In genomic region chr1:213123532-213123931, GRCh38 we compare ENCODE assay signal across 14 cellular contexts.
A peak's percentile ranks its signal among the peaks of the same experiment; 100 is the strongest.
DNase-seq lines count a peak whose midpoint lies in the region; ATAC-seq, FAIRE-seq and TF ChIP-seq lines count a peak whose summit lies in the region.
"Had no signal": no experiment of that assay in that cellular context is flagged by ENCODE, and none has a peak within 500 bp of the region (broad histone marks: within the 10 kb centered on the region; RNA-seq: fewer than 3 reads in every experiment).

No MANE protein-coding gene starts in this region.

- no peak for TF ChIP-seq EP300 in A549 (IDR thresholded peaks at IDR 0.05)
- no peak for TF ChIP-seq EP300 in K562 (IDR thresholded peaks at IDR 0.05; ENCODE audit: low read length)

- H3K56ac ChIP-seq in mesendoderm (ENCODE audit: low read length): no peak overlapping the region

- DNase-seq in A549 (ENCODE audit: low read depth in 1 of 2, low spot score in 1 of 2) (peak in 1 of 2 experiments; percentile 34), HT1080 (ENCODE audit: low read depth) (peak; percentile 71), K562 (ENCODE audit: extremely low read depth in 1 of 4, low spot score in 3 of 4) (peak in 1 of 4 experiments; percentile 31), left lobe of liver (ENCODE audit: low spot score) (no peak), activated T-cell treated with anti-CD3 and anti-CD28 coated beads for 4 hours (no peak), occipital lobe (lab: John Stamatoyannopoulos, UW) (no peak), mesendoderm (no peak)
- no peak for DNase-seq in naive thymus-derived CD4-positive, alpha-beta T cell
- DNase-seq: activated CD4-positive, alpha-beta T cell treated with anti-CD3 and anti-CD28 coated beads, Interleukin-2, amount 50 U/mL, for 48 hours; nephron progenitor cell; stimulated activated CD4-positive, alpha-beta T cell treated with anti-CD3 and anti-CD28 coated beads, Interleukin-2, amount 100 ng/mL, for 24 hours; stimulated activated naive CD8-positive, alpha-beta T cell treated with anti-CD3 and anti-CD28 coated beads, Interleukin-15, Interleukin-2, amounts not matched to agents 100 U/mL and 50 U/mL, for 24 hours had no signal

- H3K9me1 ChIP-seq in K562 (ENCODE audit: control insufficient read depth, insufficient read depth, low read length): no peaks in the 10 kb centered on the region

- H2AFZ ChIP-seq in K562 (ENCODE audit: low read depth, low read length): no peak overlapping the region

- peaks cover 0 to 9% (median 0%) of the 10 kb centered on the region in 5 donors for H3K36me3 Mint-ChIP-seq in naive thymus-derived CD4-positive, alpha-beta T cell

- H4K20me1 ChIP-seq in K562 (replicated peaks; ENCODE audit: control insufficient read depth, insufficient read depth, low read length): no peaks in the 10 kb centered on the region

- H3K4me1 ChIP-seq in A549 (peaks cover 34% of the 10 kb centered on the region), K562 (replicated peaks in 1 of 2; ENCODE audit: control insufficient read depth in 2 of 2, insufficient read depth in 2 of 2, low read length in 2 of 2) (peaks cover 0 to 31% of the 10 kb centered on the region in 2 experiments; a peak in 4 of 5 replicates), mesendoderm (ENCODE audit: control insufficient read depth, low read depth, low read length) (no peaks in the 10 kb centered on the region)
- H3K4me1 ChIP-seq in naive thymus-derived CD4-positive, alpha-beta T cell (ENCODE audit: control insufficient read depth in 2 of 2, insufficient read depth in 2 of 2, low read length in 2 of 2): no peaks in the 10 kb centered on the region

- H3K27me3 ChIP-seq in K562 (ENCODE audit: control insufficient read depth in 2 of 2, insufficient read depth in 2 of 2, low read length in 2 of 2): no peaks in the 10 kb centered on the region
- no peaks in the 10 kb centered on the region for H3K27me3 ChIP-seq in naive thymus-derived CD4-positive, alpha-beta T cell (ENCODE audit: control insufficient read depth in 2 of 2, insufficient read depth in 2 of 2, low read length in 2 of 2)
- no peaks in the 10 kb centered on the region for H3K27me3 ChIP-seq in mesendoderm (ENCODE audit: insufficient read depth, low read length, poor library complexity)

- ATAC-seq in A549 (peak; percentile 66 to 80; a peak in 4 of 6 replicates), K562 (peak; percentile 30; the same call in 2 of the 3 replicates), left lobe of liver (peak; percentile 36)
- ATAC-seq in naive thymus-derived CD4-positive, alpha-beta T cell: no peak
- ATAC-seq: stimulated activated naive CD8-positive, alpha-beta T cell treated with anti-CD3 and anti-CD28 coated beads, Interleukin-15, Interleukin-2, amounts not matched to agents 100 U/mL and 50 U/mL, for 24 hours had no signal

- H3K4me1 Mint-ChIP-seq in naive thymus-derived CD4-positive, alpha-beta T cell: peaks cover 0 to 8% (median 2%) of the 10 kb centered on the region in 7 donors
- H3K4me1 Mint-ChIP-seq: nephron progenitor cell had no signal

- no peaks in the 10 kb centered on the region for H3K79me1 ChIP-seq in mesendoderm (ENCODE audit: low read length)

- H3K4me3 Mint-ChIP-seq in naive thymus-derived CD4-positive, alpha-beta T cell: no peak overlapping the region
- H3K4me3 Mint-ChIP-seq: nephron progenitor cell had no signal

- in situ Hi-C loops in K562 (cut with MboI): no loop called here

- H2BK120ac ChIP-seq in mesendoderm (ENCODE audit: low read depth, low read length): no peak overlapping the region

- intact Hi-C loops in K562 (cut with micrococcal nuclease): loop anchor here (5.0 kb wide), 3 partner anchors 119 to 999 kb away; no protein-coding TSS in a partner anchor
- intact Hi-C loops in naive thymus-derived CD4-positive, alpha-beta T cell (cut with micrococcal nuclease): loop anchor here (2.0 to 5.0 kb wide), 4 partner anchors 119 to 1205 kb away; no protein-coding TSS in a partner anchor

- no peak overlapping the region for H2BK5ac ChIP-seq in mesendoderm (ENCODE audit: low read length)

- 75% methylated on average over 2 of the region's 2 CpGs for WGBS in A549 (ENCODE audit: missing lambda C conversion rate)
- 50% methylated on average over 2 of the region's 2 CpGs for WGBS in K562 (ENCODE audit: insufficient coverage, low coverage, missing lambda C conversion rate)
- no CpG with 5 or more reads among the region's 2 CpGs for WGBS in mesendoderm (ENCODE audit: extremely low coverage, insufficient coverage, low lambda C conversion rate)

- no peak overlapping the region for H3K4me3 ChIP-seq in A549
- H3K4me3 ChIP-seq in K562: no peak overlapping the region
- H3K4me3 ChIP-seq in naive thymus-derived CD4-positive, alpha-beta T cell (ENCODE audit: low read length): no peak overlapping the region
- H3K4me3 ChIP-seq in mesendoderm (ENCODE audit: low read length): no peak overlapping the region

- H3K4me2 ChIP-seq in A549 (peak overlapping the region; percentile 51), K562 (ENCODE audit: insufficient read depth, low read length) (no peak overlapping the region), mesendoderm (ENCODE audit: low read length) (no peak overlapping the region)

- H3K36me3 ChIP-seq in K562 (ENCODE audit: control insufficient read depth, insufficient read depth, low read length) (peaks cover 11% of the 10 kb centered on the region), mesendoderm (ENCODE audit: control insufficient read depth, insufficient read depth, low read length) (no peaks in the 10 kb centered on the region)
- no peaks in the 10 kb centered on the region for H3K36me3 ChIP-seq in naive thymus-derived CD4-positive, alpha-beta T cell (ENCODE audit: control insufficient read depth in 2 of 3, insufficient read depth in 3 of 3, low read length in 3 of 3)

- CTCF ChIA-PET in A549 (lab: Yijun Ruan, JAX) (interaction anchor here (0.7 to 1.7 kb wide), 6 partner anchors 13 to 1002 kb away, joined by 3 to 6 read pairs (median 4); no protein-coding TSS in a partner anchor), K562 (lab: Yijun Ruan, JAX; ENCODE audit: low intra/inter-chr PET ratio) (no interaction called here)
- CTCF ChIA-PET in naive thymus-derived CD4-positive, alpha-beta T cell (lab: Charles Lee): interaction anchor here (0.9 to 1.3 kb wide), 2 partner anchors 18 to 120 kb away, joined by 3 read pairs; no protein-coding TSS in a partner anchor

- TF ChIP-seq CTCF in A549 (IDR thresholded peaks at IDR 0.05) (no peak), K562 (IDR thresholded peaks at IDR 0.05 in 2 of 3, conservative IDR thresholded peaks at IDR 0.05 in 1 of 3; ENCODE audit: insufficient read depth in 2 of 3, low read depth in 1 of 3, low read length in 3 of 3) (no peak)

- H3K27ac ChIP-seq in A549 (peak overlapping the region in 1 of 2 experiments; percentile 35; a peak in 2 of 6 replicates), K562 (ENCODE audit: extremely low read depth, low read depth, low read length) (peak overlapping the region; percentile 78), mesendoderm (ENCODE audit: low read depth, low read length) (no peak overlapping the region)
- no peak overlapping the region for H3K27ac ChIP-seq in naive thymus-derived CD4-positive, alpha-beta T cell (ENCODE audit: low read depth, low read length)
- H3K27ac ChIP-seq: HL-60 had no signal

- H3K79me2 ChIP-seq in K562 (ENCODE audit: control insufficient read depth, insufficient read depth, low read length) (peaks cover 35% of the 10 kb centered on the region), mesendoderm (ENCODE audit: control insufficient read depth, insufficient read depth, low read length) (no peaks in the 10 kb centered on the region)

- H3K9me3 ChIP-seq in A549 (no peaks in the 10 kb centered on the region), K562 (replicated peaks; ENCODE audit: control insufficient read depth, insufficient read depth, low read depth, low read length) (no peaks in the 10 kb centered on the region; the same call in 1 of the 2 replicates)
- no peaks in the 10 kb centered on the region for H3K9me3 ChIP-seq in naive thymus-derived CD4-positive, alpha-beta T cell (ENCODE audit: control insufficient read depth in 2 of 3, low read length in 3 of 3)

- H3K27ac Mint-ChIP-seq in naive thymus-derived CD4-positive, alpha-beta T cell: no peak overlapping the region
- H3K27ac Mint-ChIP-seq: nephron progenitor cell had no signal

- H3K9me3 Mint-ChIP-seq in naive thymus-derived CD4-positive, alpha-beta T cell: no peaks in the 10 kb centered on the region

- TF ChIP-seq POLR2A in A549 (IDR thresholded peaks at IDR 0.05; ENCODE audit: low read length) (no peak), K562 (conservative IDR thresholded peaks at IDR 0.05) (no peak)

- no peak overlapping the region for H2BK15ac ChIP-seq in mesendoderm (replicated peaks; ENCODE audit: low read depth)

- no peaks in the 10 kb centered on the region for H3K27me3 Mint-ChIP-seq in naive thymus-derived CD4-positive, alpha-beta T cell

- no peak overlapping the region for H3K23ac ChIP-seq in mesendoderm (ENCODE audit: low read length)

- POLR2A ChIA-PET in A549 (lab: Yijun Ruan, JAX) (no interaction called here), K562 (lab: Yijun Ruan, JAX) (interaction anchor here (1.2 kb wide), 1 partner anchor 524 kb away, joined by 3 read pairs; no protein-coding TSS in a partner anchor)
- POLR2A ChIA-PET in naive thymus-derived CD4-positive, alpha-beta T cell (lab: Charles Lee): no interaction called here

- peak overlapping the region in 1 of 2 experiments; percentile 32; a peak in 1 of 4 replicates for H3K9ac ChIP-seq in K562 (ENCODE audit: insufficient read depth in 1 of 2, low read depth in 2 of 2, low read length in 2 of 2)
- H3K9ac ChIP-seq in mesendoderm (ENCODE audit: low read length): no peak overlapping the region

- no TSS peak for BruUV-seq in K562 (replicated peaks; lab: Mats Ljungman, UMichigan)

- no peak for FAIRE-seq in A549 (lab: Jason Lieb, UNC)
- no peak for FAIRE-seq in K562 (lab: Jason Lieb, UNC)
- FAIRE-seq: GM18507 had no signal

- no peak for TF ChIP-seq RAD21 in A549 (conservative IDR thresholded peaks at IDR 0.05 in 1 of 2, IDR thresholded peaks at IDR 0.05 in 1 of 2)
- TF ChIP-seq RAD21 in K562 (CRISPR knock-in tag; conservative IDR thresholded peaks at IDR 0.05 in 1 of 2, IDR thresholded peaks at IDR 0.05 in 1 of 2): no peak

- H3K18ac ChIP-seq in mesendoderm (ENCODE audit: low read length): no peak overlapping the region

- H4K8ac ChIP-seq in mesendoderm (ENCODE audit: low read depth, low read length): no peak overlapping the region

- H3K4ac ChIP-seq in mesendoderm (ENCODE audit: low read depth, low read length): no peak overlapping the region

- no peak overlapping the region for H2AK5ac ChIP-seq in mesendoderm (ENCODE audit: low read length)

- no peak overlapping the region for H4K5ac ChIP-seq in mesendoderm (ENCODE audit: low read length)

TF ChIP-seq in A549, 52 proteins besides CTCF, POLR2A, EP300 and RAD21 (continues in another document):
- TF ChIP-seq FOSL2 (IDR thresholded peaks at IDR 0.05) (no peak), FOSL2 (CRISPR knock-in tag; IDR thresholded peaks at IDR 0.05) (peak; percentile 53), MAFK (IDR thresholded peaks at IDR 0.05; ENCODE audit: partially characterized antibody) (peak; percentile 87), JUNB (IDR thresholded peaks at IDR 0.05) (0 out of 2 replicates have a peak, but pooled peaks have one; percentile 23)

TF ChIP-seq in K562, 482 proteins besides CTCF, POLR2A, EP300 and RAD21 (continues in another document):
- TF ChIP-seq ARID1B (IDR thresholded peaks at IDR 0.05): peak; percentile 35; the same call in 1 of the 2 replicates

Comparison
In these comparisons a context has a peak if more than half of its experiments do, and no peak if none do; other contexts are left out.
1. Of the 35 proteins assayed by ChIP-seq in both K562 and A549: peak only in K562: EHMT2; only in A549: JUNB and MAFK; in both: none; in neither: 32.